8 cellular contexts compared by ENCODE assay signal in the genomic region with DNA sequence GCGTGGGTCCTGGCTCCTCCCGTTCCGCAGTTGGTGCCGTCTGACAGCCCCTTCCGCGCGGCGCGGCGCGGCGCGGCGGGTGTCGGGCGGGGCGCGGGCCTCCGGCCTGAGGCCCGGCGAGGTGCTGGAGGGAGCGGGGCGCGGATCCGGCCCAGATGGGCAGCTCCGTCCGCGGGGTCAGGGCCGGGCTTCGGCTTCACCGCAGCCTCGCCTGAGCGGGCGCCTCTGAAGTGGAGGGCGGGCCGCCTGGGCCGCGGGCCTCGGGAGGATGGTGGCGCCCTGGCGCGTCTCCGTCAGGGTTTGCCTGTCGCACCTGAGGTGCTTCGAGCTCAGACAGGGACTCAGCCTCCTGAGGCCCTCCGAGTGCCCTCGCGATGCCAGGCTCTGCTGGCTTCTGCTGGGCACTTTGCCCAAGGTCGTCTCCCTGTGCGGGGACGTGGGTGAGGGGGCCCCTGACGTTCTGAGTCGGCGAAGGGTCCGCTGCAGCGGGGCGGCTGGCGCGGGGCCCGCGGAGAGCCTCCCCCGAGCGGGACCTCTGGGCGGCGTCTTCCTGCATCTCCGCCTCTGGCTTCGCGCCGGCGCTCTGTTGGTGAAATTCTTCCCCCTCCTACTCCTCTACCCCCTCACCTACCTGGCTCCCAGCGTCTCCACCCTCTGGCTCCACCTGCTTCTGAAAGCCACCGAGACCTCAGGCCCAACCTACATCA. TPM values are rescaled to one million over a fixed set of nuclear protein-coding genes. Genes with fewer than 3 reads are reported as not detected.
DNase-seq lines count a peak whose midpoint lies in the region; ATAC-seq and TF ChIP-seq lines count a peak whose summit lies in the region.

No MANE protein-coding gene starts in this region.

- peaks cover 17% of the 10 kb centered on the region for H3K79me2 ChIP-seq in DND-41 (ENCODE audit: insufficient read depth, low read length)
- H3K79me2 ChIP-seq in KMS-11 (ENCODE audit: insufficient read depth, low read depth): no peaks in the 10 kb centered on the region

- no peaks in the 10 kb centered on the region for H4K20me1 ChIP-seq in DND-41 (ENCODE audit: insufficient read depth, low read length)
- H4K20me1 ChIP-seq in KMS-11 (ENCODE audit: insufficient read depth): no peaks in the 10 kb centered on the region

- DNase-seq in DND-41: peak; percentile 56
- DNase-seq in WTC11 (ENCODE audit: low spot score): peak; percentile 61
- peak; percentile 50 to 52 for DNase-seq in central memory CD8-positive, alpha-beta T cell (ENCODE audit: low spot score in 2 of 2)
- DNase-seq in lower leg skin (ENCODE audit: low spot score in 2 of 2): peak; percentile 45 to 92
- DNase-seq in stimulated activated CD4-positive, alpha-beta T cell treated with anti-CD3 and anti-CD28 coated beads, TNF-alpha, amount 100 ng/mL, for 1 hour (ENCODE audit: low read depth in 3 of 3, low spot score in 1 of 3): peak in 2 of 3 donors; percentile 31 to 48
- no peak for DNase-seq in NCI-H524 treated with DMSO at 0.1 percent for 48 hours (lab: John Stamatoyannopoulos, UW)

- intact Hi-C loops in lower leg skin (cut with DNase I; ENCODE audit: low total_unique reads): no loop called here

- H3K4me3 Mint-ChIP-seq in WTC11: peak overlapping the region; percentile 76
- H3K4me3 Mint-ChIP-seq in central memory CD8-positive, alpha-beta T cell: peak overlapping the region; percentile 86

- peak overlapping the region; percentile 74 for H2AFZ ChIP-seq in DND-41 (ENCODE audit: low read depth, low read length)
- peak overlapping the region; percentile 81 for H2AFZ ChIP-seq in KMS-11 (ENCODE audit: low read depth)

- ATAC-seq in DND-41 (ENCODE audit: insufficient read depth, low read depth) (peak; percentile 76), GM21515 (IDR thresholded peaks at IDR 0.05; ENCODE audit: unreplicated experiment) (peak; percentile 46), WTC11 (peak; percentile 73)
- peak; percentile 78 for ATAC-seq in central memory CD8-positive, alpha-beta T cell (replicated peaks; ENCODE audit: extremely low read depth, poor library complexity, severe bottlenecking)

- POLR2A ChIA-PET in WTC11 (lab: Charles Lee): no interaction called here

- peaks cover 11% of the 10 kb centered on the region for H3K4me1 Mint-ChIP-seq in WTC11
- peaks cover 31% of the 10 kb centered on the region for H3K4me1 Mint-ChIP-seq in central memory CD8-positive, alpha-beta T cell

- H3K9ac ChIP-seq in DND-41 (ENCODE audit: low read depth, low read length) (peak overlapping the region; percentile 72), KMS-11 (peak overlapping the region; percentile 79)

- H3K27me3 Mint-ChIP-seq in WTC11 (ENCODE audit: low read depth): 0 out of 2 replicates have a peak, but pooled peaks cover 2% of the 10 kb centered on the region
- no peaks in the 10 kb centered on the region for H3K27me3 Mint-ChIP-seq in central memory CD8-positive, alpha-beta T cell

- peaks cover 22% of the 10 kb centered on the region for H3K36me3 ChIP-seq in DND-41 (ENCODE audit: insufficient read depth, low read length)
- H3K36me3 ChIP-seq in KMS-11 (ENCODE audit: insufficient read depth): no peaks in the 10 kb centered on the region

- H3K27me3 ChIP-seq in DND-41 (ENCODE audit: insufficient read depth, low read length, poor library complexity) (no peaks in the 10 kb centered on the region), KMS-11 (ENCODE audit: insufficient read depth, low read depth) (no peaks in the 10 kb centered on the region)

- H3K4me2 ChIP-seq in DND-41 (ENCODE audit: insufficient read depth, low read length) (peak overlapping the region; percentile 88), KMS-11 (peak overlapping the region; percentile 49)

- H3K36me3 Mint-ChIP-seq in WTC11: no peaks in the 10 kb centered on the region; the same call in 1 of the 2 replicates
- peaks cover 16% of the 10 kb centered on the region for H3K36me3 Mint-ChIP-seq in central memory CD8-positive, alpha-beta T cell (ENCODE audit: insufficient read depth)

- no peaks in the 10 kb centered on the region for H3K9me3 Mint-ChIP-seq in WTC11
- no peaks in the 10 kb centered on the region for H3K9me3 Mint-ChIP-seq in central memory CD8-positive, alpha-beta T cell

- H3K4me3 ChIP-seq in DND-41 (ENCODE audit: low read depth in 1 of 2, low read length in 2 of 2) (peak overlapping the region; percentile 21 to 75; a peak in 3 of 4 replicates), KMS-11 (IDR thresholded peaks at IDR 0.05; ENCODE audit: insufficient read depth, low read depth, low read length) (no peak overlapping the region), lower leg skin (ENCODE audit: low read depth, poor library complexity, severe bottlenecking) (peak overlapping the region; percentile 87)

- no peak for TF ChIP-seq CTCF in DND-41 (IDR thresholded peaks at IDR 0.05; ENCODE audit: borderline replicate concordance, extremely low read depth, low read length, poor library complexity, severe bottlenecking)
- no peak for TF ChIP-seq CTCF in KMS-11 (conservative IDR thresholded peaks at IDR 0.05; ENCODE audit: low read depth, low read length)
- no peak for TF ChIP-seq CTCF in WTC11 (IDR thresholded peaks at IDR 0.05)
- no peak for TF ChIP-seq CTCF in lower leg skin (IDR thresholded peaks at IDR 0.05)

- H3K27ac ChIP-seq in DND-41 (ENCODE audit: low read length) (peak overlapping the region; percentile 64), KMS-11 (peak overlapping the region; percentile 47; the same call in 1 of the 2 replicates)

- H3K27ac Mint-ChIP-seq in WTC11: no peak overlapping the region
- peak overlapping the region; percentile 91 for H3K27ac Mint-ChIP-seq in central memory CD8-positive, alpha-beta T cell (ENCODE audit: low read depth)

- TF ChIP-seq POLR2A in lower leg skin (IDR thresholded peaks at IDR 0.05): no peak

- CTCF ChIA-PET in WTC11 (lab: Charles Lee): interaction anchor here (1.0 to 3.4 kb wide), 7 partner anchors 12 to 342 kb away, joined by 3 to 21 read pairs (median 6); partner anchors contain the start of gene MRPS33

- no peaks in the 10 kb centered on the region for H3K9me3 ChIP-seq in DND-41 (ENCODE audit: insufficient read depth, low read length, severe bottlenecking)

- 0 to 2% methylated on average over 9 to 47 of the region's 72 CpGs for WGBS in lower leg skin, 2 donors

- H3K4me1 ChIP-seq in DND-41 (ENCODE audit: insufficient read depth, low read length) (peaks cover 46% of the 10 kb centered on the region), KMS-11 (ENCODE audit: low read depth, poor library complexity, severe bottlenecking) (peaks cover 28% of the 10 kb centered on the region)

TF ChIP-seq in WTC11, 78 proteins besides CTCF, POLR2A, EP300 and RAD21 (continues in another document):
- peak; percentile 35; the same call in 1 of the 2 replicates for TF ChIP-seq SP1 (CRISPR knock-in tag; conservative IDR thresholded peaks at IDR 0.05)
- TF ChIP-seq, protein P1, sequence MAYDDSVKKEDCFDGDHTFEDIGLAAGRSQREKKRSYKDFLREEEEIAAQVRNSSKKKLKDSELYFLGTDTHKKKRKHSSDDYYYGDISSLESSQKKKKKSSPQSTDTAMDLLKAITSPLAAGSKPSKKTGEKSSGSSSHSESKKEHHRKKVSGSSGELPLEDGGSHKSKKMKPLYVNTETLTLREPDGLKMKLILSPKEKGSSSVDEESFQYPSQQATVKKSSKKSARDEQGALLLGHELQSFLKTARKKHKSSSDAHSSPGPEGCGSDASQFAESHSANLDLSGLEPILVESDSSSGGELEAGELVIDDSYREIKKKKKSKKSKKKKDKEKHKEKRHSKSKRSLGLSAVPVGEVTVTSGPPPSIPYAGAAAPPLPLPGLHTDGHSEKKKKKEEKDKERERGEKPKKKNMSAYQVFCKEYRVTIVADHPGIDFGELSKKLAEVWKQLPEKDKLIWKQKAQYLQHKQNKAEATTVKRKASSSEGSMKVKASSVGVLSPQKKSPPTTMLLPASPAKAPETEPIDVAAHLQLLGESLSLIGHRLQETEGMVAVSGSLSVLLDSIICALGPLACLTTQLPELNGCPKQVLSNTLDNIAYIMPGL (CRISPR knock-in tag; IDR thresholded peaks at IDR 0.05): 0 out of 2 replicates have a peak, but pooled peaks have one; percentile 38
- TF ChIP-seq, protein P2, sequence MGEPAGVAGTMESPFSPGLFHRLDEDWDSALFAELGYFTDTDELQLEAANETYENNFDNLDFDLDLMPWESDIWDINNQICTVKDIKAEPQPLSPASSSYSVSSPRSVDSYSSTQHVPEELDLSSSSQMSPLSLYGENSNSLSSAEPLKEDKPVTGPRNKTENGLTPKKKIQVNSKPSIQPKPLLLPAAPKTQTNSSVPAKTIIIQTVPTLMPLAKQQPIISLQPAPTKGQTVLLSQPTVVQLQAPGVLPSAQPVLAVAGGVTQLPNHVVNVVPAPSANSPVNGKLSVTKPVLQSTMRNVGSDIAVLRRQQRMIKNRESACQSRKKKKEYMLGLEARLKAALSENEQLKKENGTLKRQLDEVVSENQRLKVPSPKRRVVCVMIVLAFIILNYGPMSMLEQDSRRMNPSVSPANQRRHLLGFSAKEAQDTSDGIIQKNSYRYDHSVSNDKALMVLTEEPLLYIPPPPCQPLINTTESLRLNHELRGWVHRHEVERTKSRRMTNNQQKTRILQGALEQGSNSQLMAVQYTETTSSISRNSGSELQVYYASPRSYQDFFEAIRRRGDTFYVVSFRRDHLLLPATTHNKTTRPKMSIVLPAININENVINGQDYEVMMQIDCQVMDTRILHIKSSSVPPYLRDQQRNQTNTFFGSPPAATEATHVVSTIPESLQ (CRISPR knock-in tag; IDR thresholded peaks at IDR 0.05): no peak
- peak; percentile 69 for TF ChIP-seq MAX (CRISPR knock-in tag; IDR thresholded peaks at IDR 0.05)
- TF ChIP-seq ZNF232 (CRISPR knock-in tag; IDR thresholded peaks at IDR 0.05): 0 out of 2 replicates have a peak, but pooled peaks have one; percentile 73
- TF ChIP-seq ZNF423 (CRISPR knock-in tag; IDR thresholded peaks at IDR 0.05): peak; percentile 81
- 0 out of 2 replicates have a peak, but pooled peaks have one; percentile 25 for TF ChIP-seq FOXK1 (CRISPR knock-in tag; IDR thresholded peaks at IDR 0.05)

RNA-seq across cellular contexts. Expression of gene ADCK2, which starts 0.5 kb away (rescaled TPM):
- total RNA-seq in WTC11 (2021): 10.1 to 12.7 TPM (median 12.0 TPM) in 3 replicates
- 10 to 100 TPM; 48.0 to 65.9 (median 57.0) TPM for total RNA-seq in lower leg skin

RNA-seq across cellular contexts. Expression of gene NDUFB2, which starts 23.3 kb away (rescaled TPM):
- 152 to 170 TPM (median 162 TPM) in 3 replicates for total RNA-seq in WTC11 (2021)
- total RNA-seq in lower leg skin: 100 to 1,000 TPM; 153 to 309 (median 188) TPM

RNA-seq across cellular contexts. Expression of gene DENND2A, which starts 32.6 kb away (rescaled TPM):
- total RNA-seq in WTC11 (2021) (10.0 to 13.6 TPM (median 12.7 TPM) in 3 replicates), lower leg skin (1 to 10 TPM in 3 of 4 donors, under 1 TPM in 1; 0.97 to 2.5 (median 2.2) TPM)
